In the genomic region with DNA sequence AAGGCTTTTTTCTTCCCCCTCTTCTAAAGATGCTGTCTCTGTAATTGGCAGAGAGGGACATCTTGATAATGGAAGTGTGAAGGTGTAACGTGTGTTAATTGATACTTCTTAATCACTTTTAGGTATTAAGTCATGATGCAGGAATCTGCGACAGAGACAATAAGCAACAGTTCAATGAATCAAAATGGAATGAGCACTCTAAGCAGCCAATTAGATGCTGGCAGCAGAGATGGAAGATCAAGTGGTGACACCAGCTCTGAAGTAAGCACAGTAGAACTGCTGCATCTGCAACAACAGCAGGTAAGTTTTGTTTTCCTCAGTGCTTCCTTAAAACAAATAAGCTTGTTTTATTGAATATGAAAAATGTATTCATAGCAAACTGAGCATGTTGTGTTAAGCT, we compare ENCODE assay signal across 27 cellular contexts. TPM values are rescaled to one million over a fixed set of nuclear protein-coding genes. Genes with fewer than 3 reads are reported as not detected.
"Had no signal": no experiment of that assay in that cellular context is flagged by ENCODE, and none has a peak within 500 bp of the region (broad histone marks: within the 10 kb centered on the region; RNA-seq: fewer than 3 reads in every experiment).

No MANE protein-coding gene starts in this region.

- H3K9me3 ChIP-seq: ascending aorta, body of pancreas, Peyer's patch, SJSA1 had no signal

- H3K36me3 ChIP-seq: ascending aorta, Peyer's patch, SJSA1 had no signal

- H3K4me1 ChIP-seq: SJSA1 had no signal

- H3K27me3 Mint-ChIP-seq: activated CD8-positive, alpha-beta memory T cell treated with anti-CD3 and anti-CD28 coated beads, Interleukin-2, amount 10 ng/mL, durations not matched to agents 7 days and 5 days; activated naive CD8-positive, alpha-beta T cell treated with anti-CD3 and anti-CD28 coated beads, Interleukin-2, amount 50 U/mL, for 24 hours; activated T-cell treated with anti-CD3 and anti-CD28 coated beads, Interleukin-2, amount 50 U/mL, for 24 hours; central memory CD8-positive, alpha-beta T cell had no signal

- H3K4me3 Mint-ChIP-seq: activated CD8-positive, alpha-beta memory T cell treated with anti-CD3 and anti-CD28 coated beads, Interleukin-2, amount 10 ng/mL, durations not matched to agents 7 days and 5 days; activated CD8-positive, alpha-beta T cell treated with anti-CD3 and anti-CD28 coated beads, Interleukin-2, amount 10 ng/mL, durations not matched to agents 7 days and 5 days; activated naive CD8-positive, alpha-beta T cell treated with anti-CD3 and anti-CD28 coated beads, Interleukin-2, amount 50 U/mL, for 24 hours; activated T-cell treated with anti-CD3 and anti-CD28 coated beads, Interleukin-2, amount 50 U/mL, for 24 hours; activated T-helper 1 cell treated with anti-CD3 and anti-CD28 coated beads, Interleukin-12 subunit alpha, Interleukin-12 subunit beta, Interleukin-2, Interleukin-4 antibody, amounts not matched to agents 30 ng/mL and 10 ng/mL and 1 ng/mL, durations not matched to agents 14 hours and 24 hours and 36 hours; central memory CD8-positive, alpha-beta T cell; T-helper 1 cell treated with Interleukin-12 subunit alpha and Interleukin-12 subunit beta and Interleukin-4 antibody, amounts not matched to agents 30 μg/mL and 1 μg/mL, for 36 hours; WTC11 had no signal

- ATAC-seq: activated CD8-positive, alpha-beta memory T cell treated with anti-CD3 and anti-CD28 coated beads, Interleukin-2, amount 10 ng/mL, durations not matched to agents 7 days and 5 days; activated CD8-positive, alpha-beta T cell treated with anti-CD3 and anti-CD28 coated beads, Interleukin-2, amount 10 ng/mL, durations not matched to agents 7 days and 5 days; activated naive CD4-positive, alpha-beta T cell treated with anti-CD3 and anti-CD28 coated beads, Interleukin-2, amount 50 U/mL, for 72 hours; activated naive CD8-positive, alpha-beta T cell treated with anti-CD3 and anti-CD28 coated beads, Interleukin-2, amount 50 U/mL, for 24 hours; body of pancreas; K562 had no signal

- H3K4me1 Mint-ChIP-seq: activated CD8-positive, alpha-beta memory T cell treated with anti-CD3 and anti-CD28 coated beads, Interleukin-2, amount 10 ng/mL, durations not matched to agents 7 days and 5 days; activated naive CD8-positive, alpha-beta T cell treated with anti-CD3 and anti-CD28 coated beads, Interleukin-2, amount 50 U/mL, for 24 hours; central memory CD8-positive, alpha-beta T cell; WTC11 had no signal

- DNase-seq: activated CD4-positive, alpha-beta T cell treated with anti-CD3 and anti-CD28 coated beads for 48 hours; activated CD4-positive, alpha-beta T cell treated with anti-CD3 and anti-CD28 coated beads, Interleukin-2, amount 50 U/mL, for 4 hours; activated CD4-positive, CD25-positive, alpha-beta regulatory T cell treated with anti-CD3 and anti-CD28 coated beads, Interleukin-2, amount 50 U/mL, for 72 hours; activated CD8-positive, alpha-beta memory T cell treated with anti-CD3 and anti-CD28 coated beads, Interleukin-2, amount 10 ng/mL, durations not matched to agents 7 days and 5 days; activated CD8-positive, alpha-beta T cell treated with anti-CD3 and anti-CD28 coated beads, Interleukin-2, amount 10 ng/mL, durations not matched to agents 7 days and 5 days; activated effector memory CD4-positive, alpha-beta T cell treated with Interleukin-2 at 50 U/mL for 16 hours; activated naive CD4-positive, alpha-beta T cell; activated naive CD8-positive, alpha-beta T cell treated with anti-CD3 and anti-CD28 coated beads, Interleukin-2, amount 50 U/mL, for 24 hours; activated T-cell treated with anti-CD3 and anti-CD28 coated beads, Interleukin-2, amount 50 U/mL, for 24 hours; body of pancreas; Karpas-422; NCI-H1105; NCI-H2029 treated with DMSO at 0.1 percent for 48 hours; NCI-H2227 treated with DMSO at 0.1 percent for 48 hours; NCI-H510A; NCI-H526 treated with DMSO at 0.1 percent for 48 hours; Peyer's patch; Right ventricle myocardium superior had no signal

- H3K9me3 Mint-ChIP-seq: activated naive CD4-positive, alpha-beta T cell treated with anti-CD3 and anti-CD28 coated beads, Interleukin-2, amount 50 U/mL, for 72 hours; activated naive CD8-positive, alpha-beta T cell treated with anti-CD3 and anti-CD28 coated beads, Interleukin-2, amount 50 U/mL, for 24 hours; activated T-cell treated with anti-CD3 and anti-CD28 coated beads, Interleukin-2, amount 50 U/mL, for 24 hours; activated T-helper 1 cell treated with anti-CD3 and anti-CD28 coated beads, Interleukin-12 subunit alpha, Interleukin-12 subunit beta, Interleukin-2, Interleukin-4 antibody, amounts not matched to agents 30 ng/mL and 10 ng/mL and 1 ng/mL, durations not matched to agents 14 hours and 24 hours and 36 hours; central memory CD8-positive, alpha-beta T cell; T-helper 1 cell treated with Interleukin-12 subunit alpha and Interleukin-12 subunit beta and Interleukin-4 antibody, amounts not matched to agents 30 μg/mL and 1 μg/mL, for 36 hours; WTC11 had no signal

- H3K27ac ChIP-seq: ascending aorta, body of pancreas, Peyer's patch, RWPE1, SJSA1 had no signal

- H3K27ac Mint-ChIP-seq: activated CD8-positive, alpha-beta memory T cell treated with anti-CD3 and anti-CD28 coated beads, Interleukin-2, amount 10 ng/mL, durations not matched to agents 7 days and 5 days; activated CD8-positive, alpha-beta T cell treated with anti-CD3 and anti-CD28 coated beads, Interleukin-2, amount 10 ng/mL, durations not matched to agents 7 days and 5 days; activated naive CD4-positive, alpha-beta T cell treated with anti-CD3 and anti-CD28 coated beads, Interleukin-2, amount 50 U/mL, for 72 hours; activated naive CD8-positive, alpha-beta T cell treated with anti-CD3 and anti-CD28 coated beads, Interleukin-2, amount 50 U/mL, for 24 hours; activated T-cell treated with anti-CD3 and anti-CD28 coated beads, Interleukin-2, amount 50 U/mL, for 24 hours; activated T-helper 1 cell treated with anti-CD3 and anti-CD28 coated beads, Interleukin-12 subunit alpha, Interleukin-12 subunit beta, Interleukin-2, Interleukin-4 antibody, amounts not matched to agents 30 ng/mL and 10 ng/mL and 1 ng/mL, durations not matched to agents 14 hours and 24 hours and 36 hours; T-helper 1 cell treated with Interleukin-12 subunit alpha and Interleukin-12 subunit beta and Interleukin-4 antibody, amounts not matched to agents 30 μg/mL and 1 μg/mL, for 36 hours; WTC11 had no signal

- FAIRE-seq: K562 had no signal

- H3K36me3 Mint-ChIP-seq: activated CD8-positive, alpha-beta memory T cell treated with anti-CD3 and anti-CD28 coated beads, Interleukin-2, amount 10 ng/mL, durations not matched to agents 7 days and 5 days; activated naive CD4-positive, alpha-beta T cell treated with anti-CD3 and anti-CD28 coated beads, Interleukin-2, amount 50 U/mL, for 72 hours; WTC11 had no signal

- H3K27me3 ChIP-seq: ascending aorta, body of pancreas, Peyer's patch, SJSA1 had no signal

- H3K4me3 ChIP-seq: ascending aorta, body of pancreas, K562, Peyer's patch, SJSA1 had no signal

RNA-seq across cellular contexts. Expression of a gene that starts 11.8 kb away (rescaled TPM):
- total RNA-seq: activated CD8-positive, alpha-beta T cell treated with anti-CD3 and anti-CD28 coated beads, Interleukin-2, amount 10 ng/mL, durations not matched to agents 7 days and 5 days; activated naive CD4-positive, alpha-beta T cell treated with anti-CD3 and anti-CD28 coated beads, Interleukin-2, amount 50 U/mL, for 72 hours; activated T-helper 1 cell treated with anti-CD3 and anti-CD28 coated beads, Interleukin-12 subunit alpha, Interleukin-12 subunit beta, Interleukin-2, Interleukin-4 antibody, amounts not matched to agents 30 ng/mL and 10 ng/mL and 1 ng/mL, durations not matched to agents 14 hours and 24 hours and 36 hours; K562; SJSA1 had no signal
